ENCODE assay signal across 12 cellular contexts in genomic region chrX:38929966-38930421, GRCh38.
DNase-seq lines count a peak whose midpoint lies in the region; ATAC-seq lines count a peak whose summit lies in the region.
"Had no signal": no experiment of that assay in that cellular context is flagged by ENCODE, and none has a peak within 500 bp of the region (broad histone marks: within the 10 kb centered on the region; RNA-seq: fewer than 3 reads in every experiment).

No MANE protein-coding gene starts in this region.

- DNase-seq in A172 (ENCODE audit: low spot score) = peak; percentile 44
- peak; percentile 12 for DNase-seq in H4 (ENCODE audit: low spot score)
- DNase-seq in amniotic stem cell (lab: John Stamatoyannopoulos, UW) = peak; percentile 2
- DNase-seq in iris pigment epithelial cell (ENCODE audit: low read depth) = peak; percentile 10
- DNase-seq in NOMO-1 treated with dmso at 0.1 percent for 144 hours (lab: John Stamatoyannopoulos, UW; ENCODE audit: unreplicated experiment) = no peak
- DNase-seq in occipital lobe (lab: John Stamatoyannopoulos, UW) = no peak
- no peak for DNase-seq in NCI-H2107 treated with DMSO at 0.1 percent for 48 hours (lab: John Stamatoyannopoulos, UW; ENCODE audit: unreplicated experiment)
- DNase-seq: activated CD4-positive, alpha-beta memory T cell treated with anti-CD3 and anti-CD28 coated beads, Interleukin-2, amount 10 ng/mL, durations not matched to agents 7 days and 5 days; CD4-positive, alpha-beta memory T cell; NCI-H2081 treated with DMSO at 0.1 percent for 48 hours; SK-N-SH had no signal

- no peak for ATAC-seq in GM21576 (IDR thresholded peaks at IDR 0.05; ENCODE audit: unreplicated experiment)

Comparison
In these comparisons a context has a peak if more than half of its experiments do, and no peak if none do; other contexts are left out.
1. DNase-seq: peak in A172 (single experiment), H4 (single experiment), amniotic stem cell (single experiment) and iris pigment epithelial cell (single experiment); none in NOMO-1 treated with dmso at 0.1 percent for 144 hours (single experiment), occipital lobe (single experiment) and NCI-H2107 treated with DMSO at 0.1 percent for 48 hours (single experiment).